In genomic region chr4:1775731-1776500, GRCh38 we compare ENCODE assay signal across 1 cellular context.
TF ChIP-seq lines count a peak whose summit lies in the region.

No MANE protein-coding gene starts in this region.

TF ChIP-seq in GM12878, 131 proteins besides CTCF, POLR2A, EP300 and RAD21 (continued from another document):
- no peak for TF ChIP-seq POLR2AphosphoS2 (IDR thresholded peaks at IDR 0.05; ENCODE audit: low read depth, low read length)
- no peak for TF ChIP-seq ZBTB11 (CRISPR knock-in tag; IDR thresholded peaks at IDR 0.05)
- no peak for TF ChIP-seq SPI1 (IDR thresholded peaks at IDR 0.05; ENCODE audit: borderline replicate concordance, insufficient read depth, low read depth, low read length)
- no peak for TF ChIP-seq TARDBP (IDR thresholded peaks at IDR 0.05; ENCODE audit: borderline replicate concordance)
- no peak for TF ChIP-seq ZBTB4 (CRISPR knock-in tag; IDR thresholded peaks at IDR 0.05)
- TF ChIP-seq JUNB (IDR thresholded peaks at IDR 0.05): no peak
- no peak for TF ChIP-seq YBX1 (IDR thresholded peaks at IDR 0.05)
- no peak for TF ChIP-seq SREBF1 (IDR thresholded peaks at IDR 0.05; ENCODE audit: low read length)
- TF ChIP-seq ZNF24 (IDR thresholded peaks at IDR 0.05): no peak
- TF ChIP-seq ASH2L (IDR thresholded peaks at IDR 0.05; ENCODE audit: borderline replicate concordance, low read depth): no peak
- TF ChIP-seq CREB1 (IDR thresholded peaks at IDR 0.05; ENCODE audit: low read depth): no peak
- TF ChIP-seq POLR2AphosphoS5 (IDR thresholded peaks at IDR 0.05; ENCODE audit: low read length): no peak
- TF ChIP-seq ZNF384 (IDR thresholded peaks at IDR 0.05; ENCODE audit: borderline replicate concordance, low read depth, low read length): no peak
- no peak for TF ChIP-seq ZNF207 (IDR thresholded peaks at IDR 0.05; ENCODE audit: borderline replicate concordance)
- no peak for TF ChIP-seq PAX5 (IDR thresholded peaks at IDR 0.05; ENCODE audit: borderline replicate concordance, low read depth, low read length)
